In genomic region chr7:130141161-130141857, GRCh38 we compare ENCODE assay signal across 8 cellular contexts.
DNase-seq lines count a peak whose midpoint lies in the region; ATAC-seq lines count a peak whose summit lies in the region.

No MANE protein-coding gene starts in this region.

- H3K36me3 ChIP-seq in esophagus (ENCODE audit: control insufficient read depth in 2 of 2, insufficient read depth in 2 of 2, low read length in 1 of 2) = peaks cover 0 to 3% of the 10 kb centered on the region in 2 donors
- peaks cover 32% of the 10 kb centered on the region for H3K36me3 ChIP-seq in mesodermal cell (ENCODE audit: control insufficient read depth, insufficient read depth, low read length)
- H3K36me3 ChIP-seq in Karpas-422 (ENCODE audit: insufficient read depth, low read length) = 0 out of 2 replicates have a peak, but pooled peaks cover 4% of the 10 kb centered on the region

- no peaks in the 10 kb centered on the region for H3K27me3 ChIP-seq in esophagus (ENCODE audit: control insufficient read depth in 1 of 2, insufficient read depth in 2 of 2, low read length in 2 of 2)
- H3K27me3 ChIP-seq in Karpas-422 (ENCODE audit: low read length) = no peaks in the 10 kb centered on the region

- WGBS in esophagus, 2 donors = 11 to 22% methylated on average over 30 to 39 of the region's 39 CpGs
- WGBS in mesodermal cell (ENCODE audit: insufficient coverage in 2 of 2), 2 experiments = 48 to 57% methylated on average over 24 to 32 of the region's 39 CpGs

- no peaks in the 10 kb centered on the region for H3K79me2 ChIP-seq in Karpas-422 (ENCODE audit: low read length)

- H3K9me3 ChIP-seq in esophagus (ENCODE audit: control insufficient read depth in 2 of 2, insufficient read depth in 1 of 2, low read depth in 1 of 2, low read length in 1 of 2) (no peaks in the 10 kb centered on the region), mesodermal cell (ENCODE audit: control insufficient read depth, low read length) (no peaks in the 10 kb centered on the region), Karpas-422 (ENCODE audit: low read length) (no peaks in the 10 kb centered on the region)

- H3K9ac ChIP-seq in Karpas-422 (ENCODE audit: low read length) = no peak overlapping the region

- H3K27me3 Mint-ChIP-seq in activated CD8-positive, alpha-beta memory T cell treated with anti-CD3 and anti-CD28 coated beads, Interleukin-2, amount 10 ng/mL, durations not matched to agents 7 days and 5 days = no peaks in the 10 kb centered on the region
- H3K27me3 Mint-ChIP-seq in stimulated activated memory B cell treated with anti-CD40 and anti-IgM and Interleukin-4, amounts not matched to agents 10 μg/mL and 1 μg/mL and 100 μg/mL, for 72 hours = no peaks in the 10 kb centered on the region

- H3K9me2 ChIP-seq in Karpas-422 (replicated peaks; ENCODE audit: insufficient read depth, low read length) = no peaks in the 10 kb centered on the region

- H3K4me1 ChIP-seq in esophagus (ENCODE audit: control insufficient read depth in 2 of 2, insufficient read depth in 2 of 2, low read length in 1 of 2) (peaks cover 4 to 5% of the 10 kb centered on the region in 2 donors), mesodermal cell (ENCODE audit: control insufficient read depth, insufficient read depth, low read length, poor library complexity, severe bottlenecking) (peaks cover 5% of the 10 kb centered on the region), Karpas-422 (ENCODE audit: low read length) (no peaks in the 10 kb centered on the region)

- H3K4me1 Mint-ChIP-seq in activated CD8-positive, alpha-beta memory T cell treated with anti-CD3 and anti-CD28 coated beads, Interleukin-2, amount 10 ng/mL, durations not matched to agents 7 days and 5 days = peaks cover 10% of the 10 kb centered on the region
- H3K4me1 Mint-ChIP-seq in stimulated activated memory B cell treated with anti-CD40 and anti-IgM and Interleukin-4, amounts not matched to agents 10 μg/mL and 1 μg/mL and 100 μg/mL, for 72 hours = peaks cover 30% of the 10 kb centered on the region

- H3K9me3 Mint-ChIP-seq in activated CD8-positive, alpha-beta memory T cell treated with anti-CD3 and anti-CD28 coated beads, Interleukin-2, amount 10 ng/mL, durations not matched to agents 7 days and 5 days (ENCODE audit: low read depth) = no peaks in the 10 kb centered on the region
- H3K9me3 Mint-ChIP-seq in stimulated activated memory B cell treated with anti-CD40 and anti-IgM and Interleukin-4, amounts not matched to agents 10 μg/mL and 1 μg/mL and 100 μg/mL, for 72 hours = no peaks in the 10 kb centered on the region

- no peaks in the 10 kb centered on the region for H4K20me1 ChIP-seq in Karpas-422 (ENCODE audit: insufficient read depth, low read depth, low read length)

- H3K36me3 Mint-ChIP-seq in activated CD8-positive, alpha-beta memory T cell treated with anti-CD3 and anti-CD28 coated beads, Interleukin-2, amount 10 ng/mL, durations not matched to agents 7 days and 5 days = peaks cover 18% of the 10 kb centered on the region
- peaks cover 18% of the 10 kb centered on the region for H3K36me3 Mint-ChIP-seq in stimulated activated memory B cell treated with anti-CD40 and anti-IgM and Interleukin-4, amounts not matched to agents 10 μg/mL and 1 μg/mL and 100 μg/mL, for 72 hours

- H2AFZ ChIP-seq in Karpas-422 (ENCODE audit: low read length) = no peak overlapping the region

- peak; percentile 42 for ATAC-seq in HG02938 (IDR thresholded peaks at IDR 0.05; ENCODE audit: unreplicated experiment)
- peak; percentile 57 for ATAC-seq in activated CD8-positive, alpha-beta memory T cell treated with anti-CD3 and anti-CD28 coated beads, Interleukin-2, amount 10 ng/mL, durations not matched to agents 7 days and 5 days
- ATAC-seq in stimulated activated memory B cell treated with anti-CD40 and anti-IgM and Interleukin-4, amounts not matched to agents 10 μg/mL and 1 μg/mL and 100 μg/mL, for 72 hours = peak; percentile 80

- H3K27ac Mint-ChIP-seq in activated CD8-positive, alpha-beta memory T cell treated with anti-CD3 and anti-CD28 coated beads, Interleukin-2, amount 10 ng/mL, durations not matched to agents 7 days and 5 days = no peak overlapping the region
- H3K27ac Mint-ChIP-seq in stimulated activated memory B cell treated with anti-CD40 and anti-IgM and Interleukin-4, amounts not matched to agents 10 μg/mL and 1 μg/mL and 100 μg/mL, for 72 hours = peak overlapping the region; percentile 99

- H3K4me2 ChIP-seq in Karpas-422 (ENCODE audit: low read depth, low read length, poor library complexity, severe bottlenecking) = no peak overlapping the region

- peak overlapping the region; percentile 56 to 58 for H3K4me3 ChIP-seq in esophagus (ENCODE audit: low read depth in 1 of 2, low read length in 2 of 2)
- H3K4me3 ChIP-seq in mesodermal cell (ENCODE audit: extremely low read depth, insufficient read depth, low read length, poor library complexity, severe bottlenecking) = no peak overlapping the region
- no peak overlapping the region for H3K4me3 ChIP-seq in Karpas-422 (ENCODE audit: low read length)

- CTCF ChIA-PET in activated CD8-positive, alpha-beta memory T cell treated with anti-CD3 and anti-CD28 coated beads, Interleukin-2, amount 10 ng/mL, durations not matched to agents 7 days and 5 days (lab: Charles Lee) = interaction anchor here (0.9 kb wide), 1 partner anchor 136 kb away, joined by 3 read pairs; no protein-coding TSS in a partner anchor

- no peak overlapping the region for H3K4me3 Mint-ChIP-seq in activated CD8-positive, alpha-beta memory T cell treated with anti-CD3 and anti-CD28 coated beads, Interleukin-2, amount 10 ng/mL, durations not matched to agents 7 days and 5 days
- H3K4me3 Mint-ChIP-seq in stimulated activated memory B cell treated with anti-CD40 and anti-IgM and Interleukin-4, amounts not matched to agents 10 μg/mL and 1 μg/mL and 100 μg/mL, for 72 hours = peak overlapping the region; percentile 84

- H3K27ac ChIP-seq in esophagus (ENCODE audit: low read depth in 2 of 2, low read length in 1 of 2) = peak overlapping the region in 1 of 2 donors; percentile 59
- H3K27ac ChIP-seq in mesodermal cell (ENCODE audit: low read depth, low read length, severe bottlenecking) = peak overlapping the region; percentile 53
- H3K27ac ChIP-seq in Karpas-422 (ENCODE audit: low read length) = no peak overlapping the region

- peak; percentile 34 for DNase-seq in GM04504 (ENCODE audit: low read depth)
- no peak for DNase-seq in activated CD8-positive, alpha-beta memory T cell treated with anti-CD3 and anti-CD28 coated beads, Interleukin-2, amount 10 ng/mL, durations not matched to agents 7 days and 5 days
- DNase-seq in epidermal melanocyte (ENCODE audit: insufficient read length, low spot score) = no peak
- DNase-seq in Karpas-422 = no peak

Comparison
In these comparisons a context has a peak if more than half of its experiments do, and no peak if none do; other contexts are left out.
1. H3K4me3 ChIP-seq: peak in esophagus (2 of 2); none in mesodermal cell (single experiment) and Karpas-422 (single experiment).
2. Peak in every context shown above with its lines, with median percentiles within 50 percentile points of each other: ATAC-seq.